Comparison of ENCODE assay signal across 15 cellular contexts in genomic region chr4:16195209-16195608, GRCh38.
"Had no signal": no experiment of that assay in that cellular context is flagged by ENCODE, and none has a peak within 500 bp of the region (broad histone marks: within the 10 kb centered on the region; RNA-seq: fewer than 3 reads in every experiment).

No MANE protein-coding gene starts in this region.

- H3K27me3 ChIP-seq: right lobe of liver, stomach, testis, upper lobe of left lung had no signal

- H3K4me2 ChIP-seq: smooth muscle cell had no signal

- H3K36me3 Mint-ChIP-seq: WTC11 had no signal

- H3K9me3 Mint-ChIP-seq: activated CD4-positive, alpha-beta T cell treated with anti-CD3 and anti-CD28 coated beads, Interleukin-2, amount 10 ng/mL, durations not matched to agents 7 days and 5 days; activated T-helper 1 cell treated with anti-CD3 and anti-CD28 coated beads, Interleukin-12 subunit alpha, Interleukin-12 subunit beta, Interleukin-2, Interleukin-4 antibody, amounts not matched to agents 30 ng/mL and 10 ng/mL and 1 ng/mL, durations not matched to agents 14 hours and 24 hours and 36 hours; WTC11 had no signal

- DNase-seq: activated CD4-positive, alpha-beta T cell treated with anti-CD3 and anti-CD28 coated beads, Interleukin-2, amount 10 ng/mL, durations not matched to agents 7 days and 5 days; activated CD8-positive, alpha-beta memory T cell treated with anti-CD3 and anti-CD28 coated beads, Interleukin-2, amount 50 U/mL, for 48 hours; activated naive CD4-positive, alpha-beta T cell treated with Interleukin-2 at 50 U/mL for 16 hours; left cardiac atrium; lower lobe of right lung; midbrain; right lobe of liver; stimulated activated CD4-positive, alpha-beta T cell treated with anti-CD3 and anti-CD28 coated beads, Interleukin-4, amount 100 ng/mL, for 4 hours; stomach; T-helper 2 cell; testis; upper lobe of left lung had no signal

- H3K27ac Mint-ChIP-seq: activated CD4-positive, alpha-beta T cell treated with anti-CD3 and anti-CD28 coated beads, Interleukin-2, amount 10 ng/mL, durations not matched to agents 7 days and 5 days; activated T-helper 1 cell treated with anti-CD3 and anti-CD28 coated beads, Interleukin-12 subunit alpha, Interleukin-12 subunit beta, Interleukin-2, Interleukin-4 antibody, amounts not matched to agents 30 ng/mL and 10 ng/mL and 1 ng/mL, durations not matched to agents 14 hours and 24 hours and 36 hours had no signal

- H3K4me3 Mint-ChIP-seq: activated CD4-positive, alpha-beta T cell treated with anti-CD3 and anti-CD28 coated beads, Interleukin-2, amount 10 ng/mL, durations not matched to agents 7 days and 5 days; activated T-helper 1 cell treated with anti-CD3 and anti-CD28 coated beads, Interleukin-12 subunit alpha, Interleukin-12 subunit beta, Interleukin-2, Interleukin-4 antibody, amounts not matched to agents 30 ng/mL and 10 ng/mL and 1 ng/mL, durations not matched to agents 14 hours and 24 hours and 36 hours; WTC11 had no signal

- H3K27me3 Mint-ChIP-seq: activated CD4-positive, alpha-beta T cell treated with anti-CD3 and anti-CD28 coated beads, Interleukin-2, amount 10 ng/mL, durations not matched to agents 7 days and 5 days had no signal

- ATAC-seq: left cardiac atrium, right lobe of liver, WTC11 had no signal

- H3K27ac ChIP-seq: lower lobe of right lung, right lobe of liver, stomach, testis, upper lobe of left lung had no signal

- H3K4me3 ChIP-seq: lower lobe of right lung, right lobe of liver, smooth muscle cell, stomach, testis, upper lobe of left lung had no signal
